In the genomic region with DNA sequence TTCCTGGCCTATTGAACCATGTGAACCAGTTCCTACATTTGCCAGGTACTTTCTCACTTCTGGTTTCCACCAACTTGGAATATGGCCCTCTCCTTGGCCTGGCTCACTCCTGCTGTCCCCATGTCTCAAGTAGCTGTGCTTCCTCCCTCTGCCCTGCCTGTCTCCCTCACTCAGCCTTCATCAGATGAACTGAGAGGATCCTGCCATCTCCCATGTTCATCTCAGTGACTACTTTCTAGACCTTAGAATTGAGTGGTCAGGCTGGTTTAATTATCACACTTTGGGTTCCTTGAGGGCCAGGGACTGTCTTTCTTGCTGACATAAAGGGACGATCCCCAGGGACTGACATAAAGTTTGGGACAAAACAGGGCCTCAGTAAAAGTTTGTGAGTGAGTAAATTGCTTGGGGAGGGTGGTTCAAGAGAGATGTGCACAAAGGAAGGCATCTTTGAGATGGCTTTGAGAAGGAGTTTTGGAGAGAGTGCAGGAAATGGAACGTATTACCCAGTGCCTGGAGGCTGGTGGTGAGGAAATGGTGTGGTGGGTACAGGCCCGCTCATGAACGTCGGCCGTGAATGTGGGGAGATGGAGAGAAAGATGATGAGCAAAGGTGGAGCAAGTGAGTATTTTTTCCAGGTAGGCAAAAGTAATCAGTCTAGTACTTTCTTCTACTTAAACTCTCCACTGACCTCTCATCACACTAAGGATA, we compare ENCODE assay signal across 2 cellular contexts.
TF ChIP-seq lines count a peak whose summit lies in the region.

No MANE protein-coding gene starts in this region.

TF ChIP-seq in SK-N-SH, 30 proteins besides CTCF, POLR2A, EP300 and RAD21 (continued from another document):
- TF ChIP-seq, protein P1, sequence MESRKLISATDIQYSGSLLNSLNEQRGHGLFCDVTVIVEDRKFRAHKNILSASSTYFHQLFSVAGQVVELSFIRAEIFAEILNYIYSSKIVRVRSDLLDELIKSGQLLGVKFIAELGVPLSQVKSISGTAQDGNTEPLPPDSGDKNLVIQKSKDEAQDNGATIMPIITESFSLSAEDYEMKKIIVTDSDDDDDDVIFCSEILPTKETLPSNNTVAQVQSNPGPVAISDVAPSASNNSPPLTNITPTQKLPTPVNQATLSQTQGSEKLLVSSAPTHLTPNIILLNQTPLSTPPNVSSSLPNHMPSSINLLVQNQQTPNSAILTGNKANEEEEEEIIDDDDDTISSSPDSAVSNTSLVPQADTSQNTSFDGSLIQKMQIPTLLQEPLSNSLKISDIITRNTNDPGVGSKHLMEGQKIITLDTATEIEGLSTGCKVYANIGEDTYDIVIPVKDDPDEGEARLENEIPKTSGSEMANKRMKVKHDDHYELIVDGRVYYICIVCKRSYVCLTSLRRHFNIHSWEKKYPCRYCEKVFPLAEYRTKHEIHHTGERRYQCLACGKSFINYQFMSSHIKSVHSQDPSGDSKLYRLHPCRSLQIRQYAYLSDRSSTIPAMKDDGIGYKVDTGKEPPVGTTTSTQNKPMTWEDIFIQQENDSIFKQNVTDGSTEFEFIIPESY (IDR thresholded peaks at IDR 0.05; ENCODE audit: borderline replicate concordance, low read depth), result no peak
- no peak for TF ChIP-seq NFIC (IDR thresholded peaks at IDR 0.05; ENCODE audit: borderline replicate concordance)
- TF ChIP-seq, protein P2, sequence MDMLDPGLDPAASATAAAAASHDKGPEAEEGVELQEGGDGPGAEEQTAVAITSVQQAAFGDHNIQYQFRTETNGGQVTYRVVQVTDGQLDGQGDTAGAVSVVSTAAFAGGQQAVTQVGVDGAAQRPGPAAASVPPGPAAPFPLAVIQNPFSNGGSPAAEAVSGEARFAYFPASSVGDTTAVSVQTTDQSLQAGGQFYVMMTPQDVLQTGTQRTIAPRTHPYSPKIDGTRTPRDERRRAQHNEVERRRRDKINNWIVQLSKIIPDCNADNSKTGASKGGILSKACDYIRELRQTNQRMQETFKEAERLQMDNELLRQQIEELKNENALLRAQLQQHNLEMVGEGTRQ (IDR thresholded peaks at IDR 0.05; ENCODE audit: borderline replicate concordance, low read depth, low read length), result no peak
- TF ChIP-seq ELF1 (IDR thresholded peaks at IDR 0.05), result no peak
- TF ChIP-seq CHD2 (IDR thresholded peaks at IDR 0.05; ENCODE audit: low read length, partially characterized antibody), result no peak
- no peak for TF ChIP-seq EZH2phosphoT487 (IDR thresholded peaks at IDR 0.05; ENCODE audit: borderline replicate concordance, low read depth)
- TF ChIP-seq MEF2A (IDR thresholded peaks at IDR 0.05; ENCODE audit: borderline replicate concordance, low read depth), result no peak
- TF ChIP-seq, protein P3, sequence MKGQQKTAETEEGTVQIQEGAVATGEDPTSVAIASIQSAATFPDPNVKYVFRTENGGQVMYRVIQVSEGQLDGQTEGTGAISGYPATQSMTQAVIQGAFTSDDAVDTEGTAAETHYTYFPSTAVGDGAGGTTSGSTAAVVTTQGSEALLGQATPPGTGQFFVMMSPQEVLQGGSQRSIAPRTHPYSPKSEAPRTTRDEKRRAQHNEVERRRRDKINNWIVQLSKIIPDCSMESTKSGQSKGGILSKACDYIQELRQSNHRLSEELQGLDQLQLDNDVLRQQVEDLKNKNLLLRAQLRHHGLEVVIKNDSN (IDR thresholded peaks at IDR 0.05; ENCODE audit: borderline replicate concordance, low read depth), result no peak
- TF ChIP-seq FOXM1 (IDR thresholded peaks at IDR 0.05; ENCODE audit: low read depth), result no peak
- no peak for TF ChIP-seq JUND (IDR thresholded peaks at IDR 0.05)
- no peak for TF ChIP-seq RXRA (IDR thresholded peaks at IDR 0.05; ENCODE audit: borderline replicate concordance, low read depth)
- TF ChIP-seq MXI1 (IDR thresholded peaks at IDR 0.05; ENCODE audit: low read depth, low read length), result no peak
- no peak for TF ChIP-seq GATA2 (CRISPR knock-in tag; IDR thresholded peaks at IDR 0.05)
- no peak for TF ChIP-seq TEAD4 (IDR thresholded peaks at IDR 0.05; ENCODE audit: borderline replicate concordance, insufficient read depth)
- TF ChIP-seq GABPA (IDR thresholded peaks at IDR 0.05; ENCODE audit: low read depth), result no peak
- no peak for TF ChIP-seq POLR2AphosphoS5 (IDR thresholded peaks at IDR 0.05; ENCODE audit: low read depth, low read length)

TF ChIP-seq in SK-N-SH treated with all-trans-retinoic acid at 6 μM for 48 hours, 23 proteins besides CTCF, POLR2A, EP300 and RAD21 (continued from another document):
- TF ChIP-seq, protein P4, sequence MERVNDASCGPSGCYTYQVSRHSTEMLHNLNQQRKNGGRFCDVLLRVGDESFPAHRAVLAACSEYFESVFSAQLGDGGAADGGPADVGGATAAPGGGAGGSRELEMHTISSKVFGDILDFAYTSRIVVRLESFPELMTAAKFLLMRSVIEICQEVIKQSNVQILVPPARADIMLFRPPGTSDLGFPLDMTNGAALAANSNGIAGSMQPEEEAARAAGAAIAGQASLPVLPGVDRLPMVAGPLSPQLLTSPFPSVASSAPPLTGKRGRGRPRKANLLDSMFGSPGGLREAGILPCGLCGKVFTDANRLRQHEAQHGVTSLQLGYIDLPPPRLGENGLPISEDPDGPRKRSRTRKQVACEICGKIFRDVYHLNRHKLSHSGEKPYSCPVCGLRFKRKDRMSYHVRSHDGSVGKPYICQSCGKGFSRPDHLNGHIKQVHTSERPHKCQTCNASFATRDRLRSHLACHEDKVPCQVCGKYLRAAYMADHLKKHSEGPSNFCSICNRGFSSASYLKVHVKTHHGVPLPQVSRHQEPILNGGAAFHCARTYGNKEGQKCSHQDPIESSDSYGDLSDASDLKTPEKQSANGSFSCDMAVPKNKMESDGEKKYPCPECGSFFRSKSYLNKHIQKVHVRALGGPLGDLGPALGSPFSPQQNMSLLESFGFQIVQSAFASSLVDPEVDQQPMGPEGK (CRISPR knock-in tag; IDR thresholded peaks at IDR 0.05; ENCODE audit: borderline replicate concordance), result no peak
- TF ChIP-seq ZNF70 (CRISPR knock-in tag; IDR thresholded peaks at IDR 0.05), result no peak
- TF ChIP-seq CSDC2 (CRISPR knock-in tag; IDR thresholded peaks at IDR 0.05), result no peak
- no peak for TF ChIP-seq TOX (CRISPR knock-in tag; IDR thresholded peaks at IDR 0.05; ENCODE audit: borderline replicate concordance)
- no peak for TF ChIP-seq ESRRG (CRISPR knock-in tag; IDR thresholded peaks at IDR 0.05)
- TF ChIP-seq ARNTL (CRISPR knock-in tag; IDR thresholded peaks at IDR 0.05; ENCODE audit: borderline replicate concordance, low read depth), result no peak
- TF ChIP-seq GLIS3 (CRISPR knock-in tag; IDR thresholded peaks at IDR 0.05), result no peak
- no peak for TF ChIP-seq TCF4 (CRISPR knock-in tag; IDR thresholded peaks at IDR 0.05; ENCODE audit: borderline replicate concordance)
- no peak for TF ChIP-seq ISL1 (CRISPR knock-in tag; IDR thresholded peaks at IDR 0.05)
- no peak for TF ChIP-seq ZFP3 (CRISPR knock-in tag; IDR thresholded peaks at IDR 0.05)
- TF ChIP-seq, protein P5, sequence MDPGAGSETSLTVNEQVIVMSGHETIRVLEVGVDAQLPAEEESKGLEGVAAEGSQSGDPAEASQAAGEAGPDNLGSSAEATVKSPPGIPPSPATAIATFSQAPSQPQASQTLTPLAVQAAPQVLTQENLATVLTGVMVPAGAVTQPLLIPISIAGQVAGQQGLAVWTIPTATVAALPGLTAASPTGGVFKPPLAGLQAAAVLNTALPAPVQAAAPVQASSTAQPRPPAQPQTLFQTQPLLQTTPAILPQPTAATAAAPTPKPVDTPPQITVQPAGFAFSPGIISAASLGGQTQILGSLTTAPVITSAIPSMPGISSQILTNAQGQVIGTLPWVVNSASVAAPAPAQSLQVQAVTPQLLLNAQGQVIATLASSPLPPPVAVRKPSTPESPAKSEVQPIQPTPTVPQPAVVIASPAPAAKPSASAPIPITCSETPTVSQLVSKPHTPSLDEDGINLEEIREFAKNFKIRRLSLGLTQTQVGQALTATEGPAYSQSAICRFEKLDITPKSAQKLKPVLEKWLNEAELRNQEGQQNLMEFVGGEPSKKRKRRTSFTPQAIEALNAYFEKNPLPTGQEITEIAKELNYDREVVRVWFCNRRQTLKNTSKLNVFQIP (CRISPR knock-in tag; IDR thresholded peaks at IDR 0.05; ENCODE audit: borderline replicate concordance, low read depth), result no peak
- TF ChIP-seq, protein P6, sequence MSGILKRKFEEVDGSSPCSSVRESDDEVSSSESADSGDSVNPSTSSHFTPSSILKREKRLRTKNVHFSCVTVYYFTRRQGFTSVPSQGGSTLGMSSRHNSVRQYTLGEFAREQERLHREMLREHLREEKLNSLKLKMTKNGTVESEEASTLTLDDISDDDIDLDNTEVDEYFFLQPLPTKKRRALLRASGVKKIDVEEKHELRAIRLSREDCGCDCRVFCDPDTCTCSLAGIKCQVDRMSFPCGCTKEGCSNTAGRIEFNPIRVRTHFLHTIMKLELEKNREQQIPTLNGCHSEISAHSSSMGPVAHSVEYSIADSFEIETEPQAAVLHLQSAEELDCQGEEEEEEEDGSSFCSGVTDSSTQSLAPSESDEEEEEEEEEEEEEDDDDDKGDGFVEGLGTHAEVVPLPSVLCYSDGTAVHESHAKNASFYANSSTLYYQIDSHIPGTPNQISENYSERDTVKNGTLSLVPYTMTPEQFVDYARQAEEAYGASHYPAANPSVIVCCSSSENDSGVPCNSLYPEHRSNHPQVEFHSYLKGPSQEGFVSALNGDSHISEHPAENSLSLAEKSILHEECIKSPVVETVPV (CRISPR knock-in tag; IDR thresholded peaks at IDR 0.05), result no peak
- TF ChIP-seq ZNF565 (CRISPR knock-in tag; conservative IDR thresholded peaks at IDR 0.05; ENCODE audit: low read depth), result no peak
- TF ChIP-seq BACH2 (CRISPR knock-in tag; IDR thresholded peaks at IDR 0.05; ENCODE audit: borderline replicate concordance), result no peak
- TF ChIP-seq ZNF8 (CRISPR knock-in tag; IDR thresholded peaks at IDR 0.05), result no peak
